18 cellular contexts compared by ENCODE assay signal in genomic region chr9:70641631-70642030, GRCh38.
"Had no signal": no experiment of that assay in that cellular context is flagged by ENCODE, and none has a peak within 500 bp of the region (broad histone marks: within the 10 kb centered on the region; RNA-seq: fewer than 3 reads in every experiment).

No MANE protein-coding gene starts in this region.

- H3K4me2 ChIP-seq: smooth muscle cell had no signal

- DNase-seq: activated CD4-positive, alpha-beta T cell treated with anti-CD3 and anti-CD28 coated beads, Interleukin-2, amount 50 U/mL, for 4 hours; activated CD4-positive, CD25-positive, alpha-beta regulatory T cell; activated naive CD4-positive, alpha-beta T cell treated with anti-CD3 and anti-CD28 coated beads, Interleukin-2, amount 10 ng/mL, durations not matched to agents 7 days and 5 days; foreskin keratinocyte; glutamatergic neuron; hypothalamus; kidney glomerular epithelial cell; left ventricle myocardium superior; mesenchymal stem cell; nephron progenitor cell; right cardiac atrium; stimulated activated CD4-positive, alpha-beta T cell treated with anti-CD3 and anti-CD28 coated beads, Interleukin-4, amount 100 ng/mL, for 4 hours; stimulated activated CD8-positive, alpha-beta memory T cell treated with anti-CD3 and anti-CD28 coated beads, Interleukin-4, amount 100 ng/mL, for 48 hours; stimulated activated naive CD4-positive, alpha-beta T cell treated with Interleukin-2 at 50 U/mL for 16 hours; transverse colon had no signal

- H3K27me3 ChIP-seq: ascending aorta, transverse colon had no signal

- H3K36me3 ChIP-seq: ascending aorta, prostate gland, transverse colon had no signal

- H3K27ac ChIP-seq: ascending aorta, foreskin keratinocyte, prostate gland, transverse colon had no signal

- H3K9me3 ChIP-seq: ascending aorta, prostate gland, transverse colon had no signal

- H3K4me1 ChIP-seq: ascending aorta, foreskin keratinocyte, prostate gland, transverse colon had no signal

- H3K4me3 ChIP-seq: ascending aorta, prostate gland, smooth muscle cell, transverse colon had no signal
